ENCODE assay signal across 8 cellular contexts in the genomic region with DNA sequence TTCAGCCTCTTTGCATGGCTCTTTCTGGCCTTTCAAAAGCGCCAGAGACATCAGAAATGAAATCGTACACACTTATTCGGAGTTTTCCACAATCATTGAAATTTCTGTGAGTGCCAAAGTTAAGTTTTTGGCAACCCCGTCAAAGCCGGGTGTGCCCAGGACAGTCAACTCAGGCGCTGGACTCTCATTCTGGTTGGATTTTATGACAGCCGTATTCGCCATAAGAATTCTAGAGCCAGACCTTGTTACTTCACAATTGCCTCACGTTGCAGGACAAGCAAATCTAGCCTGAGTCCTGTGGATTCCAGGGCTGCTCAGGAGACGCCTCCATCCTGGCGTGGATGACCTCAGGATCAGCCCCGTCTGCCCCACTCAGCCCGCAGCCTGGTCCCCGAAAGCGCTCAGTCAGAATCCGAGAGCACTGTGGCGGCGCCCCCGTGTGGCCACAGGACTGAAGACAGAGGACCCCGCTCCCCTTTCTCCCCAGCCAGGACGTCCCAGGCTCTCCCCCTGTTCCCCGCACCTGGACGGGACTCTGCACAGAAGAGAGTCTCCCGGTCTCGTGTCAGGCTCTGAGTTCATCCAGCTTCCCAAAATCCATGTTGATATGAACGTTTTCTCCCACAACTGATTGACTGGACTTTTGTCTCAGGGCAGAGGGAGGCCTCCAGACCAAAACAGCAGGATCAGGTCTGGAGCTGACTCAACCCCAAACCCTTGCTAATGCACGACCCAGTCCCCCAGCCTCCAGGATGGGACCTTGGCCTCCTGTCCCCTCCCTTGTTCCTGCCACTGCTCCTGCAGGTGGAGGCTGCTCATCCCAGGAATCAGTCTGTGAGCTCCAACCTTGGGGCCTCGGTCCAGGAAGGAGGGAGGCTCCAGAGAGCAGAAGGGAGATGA. TPM values are rescaled to one million over a fixed set of nuclear protein-coding genes. Genes with fewer than 3 reads are reported as not detected.
DNase-seq lines count a peak whose midpoint lies in the region; ATAC-seq and TF ChIP-seq lines count a peak whose summit lies in the region.

No MANE protein-coding gene starts in this region.

- peak; percentile 86 for ATAC-seq in HCT116
- peak; percentile 97 to 98 for ATAC-seq in left cardiac atrium
- peak; percentile 81 to 100 (median 96) for ATAC-seq in psoas muscle
- ATAC-seq in GM18519 (IDR thresholded peaks at IDR 0.05; ENCODE audit: low FRiP score, unreplicated experiment) = no peak
- no peak for ATAC-seq in GM19463 (IDR thresholded peaks at IDR 0.05; ENCODE audit: unreplicated experiment)

- no peak for TF ChIP-seq POLR2A in HCT116 (IDR thresholded peaks at IDR 0.05; ENCODE audit: borderline replicate concordance, extremely low read depth, insufficient read depth, insufficient read length)
- no peak for TF ChIP-seq POLR2A in adrenal gland (IDR thresholded peaks at IDR 0.05)

- peaks cover 2 to 10% of the 10 kb centered on the region in 2 experiments; a peak in 1 of 4 replicates for H3K4me1 ChIP-seq in HCT116 (ENCODE audit: control insufficient read depth in 1 of 2, insufficient read depth in 2 of 2, low read length in 2 of 2)
- H3K4me1 ChIP-seq in adrenal gland (replicated peaks in 1 of 2) = no peaks in the 10 kb centered on the region
- no peaks in the 10 kb centered on the region for H3K4me1 ChIP-seq in psoas muscle

- H3K27me3 ChIP-seq in HCT116 (ENCODE audit: insufficient read depth, low read length) = no peaks in the 10 kb centered on the region
- no peaks in the 10 kb centered on the region for H3K27me3 ChIP-seq in adrenal gland
- H3K27me3 ChIP-seq in psoas muscle (ENCODE audit: insufficient read depth in 3 of 3, low read length in 2 of 3) = peaks cover 0 to 5% (median 0%) of the 10 kb centered on the region in 3 donors

- no peaks in the 10 kb centered on the region for H3K36me3 ChIP-seq in HCT116 (ENCODE audit: control insufficient read depth in 1 of 2, insufficient read depth in 2 of 2, low read length in 2 of 2)
- no peaks in the 10 kb centered on the region for H3K36me3 ChIP-seq in SK-N-MC (ENCODE audit: insufficient read depth, low read length)
- H3K36me3 ChIP-seq in adrenal gland (replicated peaks in 1 of 2) = no peaks in the 10 kb centered on the region
- no peaks in the 10 kb centered on the region for H3K36me3 ChIP-seq in psoas muscle (ENCODE audit: insufficient read depth in 1 of 2, low read depth in 1 of 2)

- peak; percentile 68 for DNase-seq in COLO829 (ENCODE audit: low spot score)
- no peak for DNase-seq in HCT116 (ENCODE audit: low read depth, low spot score)
- DNase-seq in SK-N-MC (ENCODE audit: low read depth, low spot score) = no peak
- peak; percentile 77 to 89 (median 85) for DNase-seq in adrenal gland
- peak; percentile 89 for DNase-seq in left cardiac atrium
- DNase-seq in psoas muscle = peak; percentile 87 to 89

- H2AFZ ChIP-seq in HCT116 (ENCODE audit: low read depth, low read length, poor library complexity, severe bottlenecking) = peak overlapping the region; percentile 81

- no peaks in the 10 kb centered on the region for H3K9me2 ChIP-seq in HCT116 (ENCODE audit: insufficient read depth)

- peak; percentile 80 for TF ChIP-seq RAD21 in HCT116 (IDR thresholded peaks at IDR 0.05; ENCODE audit: low read depth)

- peak overlapping the region; percentile 50 for H3K4me2 ChIP-seq in HCT116 (ENCODE audit: low read length)

- H3K9me3 ChIP-seq in HCT116 (ENCODE audit: control insufficient read depth in 1 of 2, insufficient read depth in 1 of 2, low read depth in 1 of 2, low read length in 2 of 2) = no peaks in the 10 kb centered on the region
- no peaks in the 10 kb centered on the region for H3K9me3 ChIP-seq in SK-N-MC (ENCODE audit: low read depth, low read length)
- H3K9me3 ChIP-seq in adrenal gland (replicated peaks in 1 of 3) = no peaks in the 10 kb centered on the region
- no peaks in the 10 kb centered on the region for H3K9me3 ChIP-seq in psoas muscle

- CTCF ChIA-PET in HCT116 (lab: Charles Lee) = interaction anchor here (0.6 to 3.4 kb wide), 11 partner anchors 16 to 245 kb away, joined by 3 to 71 read pairs (median 5); no protein-coding TSS in a partner anchor

- H3K79me2 ChIP-seq in HCT116 (ENCODE audit: insufficient read depth, low read length) = no peaks in the 10 kb centered on the region

- POLR2A ChIA-PET in HCT116 (lab: Charles Lee) = interaction anchor here (0.7 to 1.8 kb wide), 5 partner anchors 21 to 100 kb away, joined by 4 to 11 read pairs (median 5); no protein-coding TSS in a partner anchor

- H3K27ac ChIP-seq in HCT116 (ENCODE audit: low read depth, low read length) = no peak overlapping the region
- H3K27ac ChIP-seq in SK-N-MC = no peak overlapping the region
- H3K27ac ChIP-seq in adrenal gland = no peak overlapping the region
- H3K27ac ChIP-seq in psoas muscle = no peak overlapping the region

- intact Hi-C loops in HCT116 (cut with micrococcal nuclease) = loop anchor here (1.0 kb wide), 1 partner anchor 42 kb away; no protein-coding TSS in a partner anchor
- intact Hi-C loops in adrenal gland (cut with DNase I) = loop anchor here (2.0 to 5.0 kb wide), 2 partner anchors 44 to 47 kb away; no protein-coding TSS in a partner anchor
- intact Hi-C loops in left cardiac atrium (cut with DNase I) = loop anchor here (2.0 kb wide), 2 partner anchors 43 to 45 kb away; no protein-coding TSS in a partner anchor
- intact Hi-C loops in psoas muscle (cut with DNase I) = loop anchor here (2.0 kb wide), 1 partner anchor 43 kb away; no protein-coding TSS in a partner anchor

- no TSS peak for BruUV-seq in HCT116 (replicated peaks; lab: Mats Ljungman, UMichigan)

- H3K9ac ChIP-seq in HCT116 (ENCODE audit: low read length) (no peak overlapping the region), SK-N-MC (ENCODE audit: insufficient read length) (no peak overlapping the region)

- RAD21 ChIA-PET in HCT116 (lab: Charles Lee; ENCODE audit: low non-redundant PET in 1 of 2, low total read pairs in 2 of 2, uncharacterized antibody in 2 of 2, unreplicated experiment in 2 of 2) = interaction anchor here (1.1 to 1.6 kb wide), 4 partner anchors 40 to 44 kb away, joined by 3 to 12 read pairs (median 4); no protein-coding TSS in a partner anchor

- TF ChIP-seq CTCF in HCT116 (IDR thresholded peaks at IDR 0.05 in 2 of 3, conservative IDR thresholded peaks at IDR 0.05 in 1 of 3; ENCODE audit: borderline replicate concordance in 1 of 3, insufficient read depth in 1 of 3, low read depth in 2 of 3, low read length in 2 of 3) (peak; percentile 60 to 68 (median 63)), adrenal gland (IDR thresholded peaks at IDR 0.05) (peak; percentile 69 to 89 (median 83)), psoas muscle (IDR thresholded peaks at IDR 0.05) (peak; percentile 82)

- H4K20me1 ChIP-seq in HCT116 (ENCODE audit: insufficient read depth) = no peaks in the 10 kb centered on the region

- WGBS in adrenal gland, 4 donors = 15 to 34% (median 19%) methylated on average over 14 to 28 of the region's 28 CpGs
- 11 to 14% (median 12%) methylated on average over 26 to 28 of the region's 28 CpGs for WGBS in psoas muscle, 3 donors

- H3K4me3 ChIP-seq in HCT116 (replicated peaks in 1 of 2; ENCODE audit: low read depth in 1 of 2, low read length in 2 of 2) (no peak overlapping the region), SK-N-MC (0 out of 2 replicates have a peak overlapping the region, but pooled peaks have one; percentile 3), adrenal gland (no peak overlapping the region), psoas muscle (peak overlapping the region; percentile 43)

TF ChIP-seq in HCT116, 20 proteins besides CTCF, POLR2A, EP300 and RAD21 (continues in another document):
- no peak for TF ChIP-seq CEBPB (IDR thresholded peaks at IDR 0.05; ENCODE audit: low read depth)
- TF ChIP-seq SRF (IDR thresholded peaks at IDR 0.05; ENCODE audit: low read depth) = no peak
- TF ChIP-seq FOSL1 (IDR thresholded peaks at IDR 0.05; ENCODE audit: low read depth) = no peak
- TF ChIP-seq SP1 (IDR thresholded peaks at IDR 0.05; ENCODE audit: low read depth) = no peak
- TF ChIP-seq ZNF274 (IDR thresholded peaks at IDR 0.05; ENCODE audit: low read depth, low read length) = no peak
- TF ChIP-seq POLR2AphosphoS5 (IDR thresholded peaks at IDR 0.05; ENCODE audit: low read depth, low read length) = no peak
- TF ChIP-seq EZH2 (IDR thresholded peaks at IDR 0.05) = no peak
- TF ChIP-seq EGR1 (IDR thresholded peaks at IDR 0.05; ENCODE audit: low read depth) = no peak
- TF ChIP-seq, protein P1, sequence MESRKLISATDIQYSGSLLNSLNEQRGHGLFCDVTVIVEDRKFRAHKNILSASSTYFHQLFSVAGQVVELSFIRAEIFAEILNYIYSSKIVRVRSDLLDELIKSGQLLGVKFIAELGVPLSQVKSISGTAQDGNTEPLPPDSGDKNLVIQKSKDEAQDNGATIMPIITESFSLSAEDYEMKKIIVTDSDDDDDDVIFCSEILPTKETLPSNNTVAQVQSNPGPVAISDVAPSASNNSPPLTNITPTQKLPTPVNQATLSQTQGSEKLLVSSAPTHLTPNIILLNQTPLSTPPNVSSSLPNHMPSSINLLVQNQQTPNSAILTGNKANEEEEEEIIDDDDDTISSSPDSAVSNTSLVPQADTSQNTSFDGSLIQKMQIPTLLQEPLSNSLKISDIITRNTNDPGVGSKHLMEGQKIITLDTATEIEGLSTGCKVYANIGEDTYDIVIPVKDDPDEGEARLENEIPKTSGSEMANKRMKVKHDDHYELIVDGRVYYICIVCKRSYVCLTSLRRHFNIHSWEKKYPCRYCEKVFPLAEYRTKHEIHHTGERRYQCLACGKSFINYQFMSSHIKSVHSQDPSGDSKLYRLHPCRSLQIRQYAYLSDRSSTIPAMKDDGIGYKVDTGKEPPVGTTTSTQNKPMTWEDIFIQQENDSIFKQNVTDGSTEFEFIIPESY (IDR thresholded peaks at IDR 0.05; ENCODE audit: extremely low read depth, insufficient replicate concordance, low read length) = no peak
- no peak for TF ChIP-seq TCF7L2 (IDR thresholded peaks at IDR 0.05; ENCODE audit: borderline replicate concordance, extremely low read depth, insufficient read depth, insufficient read length)
- no peak for TF ChIP-seq EZH2phosphoT487 (IDR thresholded peaks at IDR 0.05; ENCODE audit: borderline replicate concordance)
- TF ChIP-seq YY1 (IDR thresholded peaks at IDR 0.05; ENCODE audit: extremely low read depth, insufficient replicate concordance, low read depth, low read length) = no peak

RNA-seq across cellular contexts. Expression of a gene that starts 38.2 kb away (rescaled TPM):
- total RNA-seq in HCT116 (2021; ENCODE audit: unreplicated experiment) (24.1 TPM), adrenal gland (10 to 100 TPM; 12.2 to 43.4 (median 26.7) TPM), left cardiac atrium (10 to 100 TPM; 10.0 to 11.3 TPM), psoas muscle (1 to 10 TPM; 2.7 to 5.7 (median 4.2) TPM)
- 37.3 and 41.2 TPM in 2 replicates for polyA plus RNA-seq in HCT116 (2012)
- polyA plus RNA-seq in adrenal gland (10 to 100 TPM; 36.0 to 66.0 (median 45.6) TPM), psoas muscle (1 to 10 TPM; 4.1 to 5.7 (median 5.0) TPM)

RNA-seq across cellular contexts. Expression of a gene that starts 56.3 kb away (rescaled TPM):
- total RNA-seq in HCT116 (2021; ENCODE audit: unreplicated experiment) (21.7 TPM), adrenal gland (1 to 10 TPM; 1.4 to 3.3 (median 3.0) TPM), left cardiac atrium (1 to 10 TPM; 2.1 to 2.2 TPM), psoas muscle (1 to 10 TPM in 1 of 4 donors, under 1 TPM in 3; 0.65 to 1.0 (median 0.75) TPM)
- 15.0 and 15.4 TPM in 2 replicates for polyA plus RNA-seq in HCT116 (2012)
- polyA plus RNA-seq in adrenal gland (1 to 10 TPM in 2 of 3 donors, under 1 TPM in 1; 0.57 to 3.0 (median 2.7) TPM), psoas muscle (under 1 TPM; 0.25 to 0.42 (median 0.25) TPM)

Comparison
In these comparisons a context has a peak if more than half of its experiments do, and no peak if none do; other contexts are left out.
1. DNase-seq: peak in COLO829 (single experiment), adrenal gland (7 of 7), left cardiac atrium (single experiment) and psoas muscle (2 of 2); none in HCT116 (single experiment) and SK-N-MC (single experiment).
2. ATAC-seq: peak in HCT116 (single experiment), left cardiac atrium (2 of 2) and psoas muscle (4 of 4); none in GM18519 (single experiment) and GM19463 (single experiment).
3. H3K4me3 ChIP-seq: peak in SK-N-MC (single experiment) and psoas muscle (single experiment); none in HCT116 (0 of 2) and adrenal gland (0 of 4).
4. Peak in every context shown above with its lines, with median percentiles within 50 percentile points of each other: CTCF ChIP-seq.